ENCODE assay signal across 21 cellular contexts in the genomic region with DNA sequence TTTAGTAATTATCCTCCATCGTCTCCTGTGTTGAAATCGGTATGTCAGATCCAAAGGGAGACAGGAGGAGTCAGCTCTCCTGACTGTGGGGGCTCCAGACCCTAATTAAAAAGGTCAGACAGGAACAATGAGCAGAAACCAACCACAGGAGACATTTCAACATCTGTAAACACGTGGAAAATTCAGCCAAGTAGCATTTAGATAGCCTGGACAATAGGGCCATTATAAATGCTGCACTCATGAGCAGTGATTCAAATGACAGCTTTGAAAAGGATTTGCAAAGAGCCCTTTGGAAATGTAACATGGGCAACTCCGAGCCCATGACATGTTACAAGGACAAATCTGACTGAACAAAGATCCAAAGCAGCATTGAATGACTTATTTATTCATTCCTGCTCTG.
DNase-seq lines count a peak whose midpoint lies in the region; TF ChIP-seq lines count a peak whose summit lies in the region.
"Had no signal": no experiment of that assay in that cellular context is flagged by ENCODE, and none has a peak within 500 bp of the region (broad histone marks: within the 10 kb centered on the region; RNA-seq: fewer than 3 reads in every experiment).

No MANE protein-coding gene starts in this region.

- TF ChIP-seq CTCF in GM20000 (IDR thresholded peaks at IDR 0.05; ENCODE audit: extremely low read depth, missing control alignments) = no peak

- peak; percentile 27 for DNase-seq in HT1080 (ENCODE audit: low read depth)
- peak; percentile 75 for DNase-seq in NCI-H748 (lab: John Stamatoyannopoulos, UW; ENCODE audit: unreplicated experiment)
- peak; percentile 19 to 58 for DNase-seq in hippocampal formation (lab: John Stamatoyannopoulos, UW)
- peak; percentile 47 for DNase-seq in retina
- DNase-seq in NK-92 (lab: John Stamatoyannopoulos, UW; ENCODE audit: unreplicated experiment) = no peak
- no peak for DNase-seq in NCI-H2081 (lab: John Stamatoyannopoulos, UW)
- no peak for DNase-seq in GM20000 (ENCODE audit: low spot score)
- DNase-seq: activated B cell treated with CpG ODN at 0.5 μM for 24 hours; activated CD4-positive, alpha-beta T cell treated with anti-CD3 and anti-CD28 coated beads, Interleukin-2, amount 50 U/mL, for 4 hours; activated CD8-positive, alpha-beta memory T cell treated with anti-CD3 and anti-CD28 coated beads, Interleukin-2, amount 50 U/mL, for 48 hours; CD4-positive, alpha-beta memory T cell; DMS153; effector CD4-positive, alpha-beta T cell; erythroblast; foreskin keratinocyte; islet precursor cell; Karpas-422; lower lobe of right lung; NCI-H2107; NCI-H524; T1000 had no signal

Comparison
In these comparisons a context has a peak if more than half of its experiments do, and no peak if none do; other contexts are left out.
1. DNase-seq: peak in HT1080 (single experiment), NCI-H748 (single experiment), hippocampal formation (2 of 2) and retina (single experiment); none in NK-92 (single experiment), NCI-H2081 (0 of 2) and GM20000 (single experiment).